ENCODE assay signal across 17 cellular contexts in genomic region chr2:218615868-218616315, GRCh38. TPM values are rescaled to one million over a fixed set of nuclear protein-coding genes. Genes with fewer than 3 reads are reported as not detected.
DNase-seq lines count a peak whose midpoint lies in the region; ATAC-seq and TF ChIP-seq lines count a peak whose summit lies in the region.
"Had no signal": no experiment of that assay in that cellular context is flagged by ENCODE, and none has a peak within 500 bp of the region (broad histone marks: within the 10 kb centered on the region; RNA-seq: fewer than 3 reads in every experiment).

No MANE protein-coding gene starts in this region.

- H3K4me2 ChIP-seq in hepatocyte (no peak overlapping the region), neuronal stem cell (ENCODE audit: insufficient read depth, low read length, poor library complexity, severe bottlenecking) (no peak overlapping the region)
- H3K4me2 ChIP-seq: GM23338 had no signal

- ATAC-seq in Right ventricle myocardium superior (ENCODE audit: poor library complexity) = peak; percentile 55
- ATAC-seq in left ventricle myocardium superior = no peak

- no peak for DNase-seq in Right ventricle myocardium superior
- no peak for DNase-seq in left ventricle myocardium superior
- DNase-seq in hepatocyte (ENCODE audit: low spot score) = peak; percentile 50
- no peak for DNase-seq in neuronal stem cell (ENCODE audit: low spot score)
- DNase-seq in NCI-H1417 (lab: John Stamatoyannopoulos, UW) = no peak
- DNase-seq in NCI-H2227 treated with DMSO at 0.1 percent for 48 hours (lab: John Stamatoyannopoulos, UW) = no peak
- no peak for DNase-seq in NOMO-1 treated with dmso at 0.1 percent for 144 hours (lab: John Stamatoyannopoulos, UW; ENCODE audit: unreplicated experiment)
- DNase-seq: COR-L47, DMS 273 treated with DMSO at 0.1 percent for 48 hours, KBM-7, NCI-H187, NCI-H2107, NCI-H345, NCI-H524 treated with DMSO at 0.1 percent for 48 hours had no signal

- no peak overlapping the region for H2BK120ac ChIP-seq in neuronal stem cell (ENCODE audit: low read depth, low read length)

- H3K79me2 ChIP-seq in hepatocyte = no peaks in the 10 kb centered on the region

- H3K4me1 ChIP-seq in hepatocyte (ENCODE audit: insufficient read depth) (no peaks in the 10 kb centered on the region), neuronal stem cell (ENCODE audit: control insufficient read depth in 2 of 2, insufficient read depth in 1 of 2, low read depth in 1 of 2, low read length in 2 of 2) (no peaks in the 10 kb centered on the region), stomach smooth muscle (ENCODE audit: control insufficient read depth, insufficient read depth, low read length) (peaks cover 14% of the 10 kb centered on the region)

- H3K9ac ChIP-seq in neuronal stem cell (ENCODE audit: low read depth, low read length, poor library complexity) (no peak overlapping the region), stomach smooth muscle (ENCODE audit: low read length in 2 of 2) (peak overlapping the region; percentile 1 to 55)

- no peak overlapping the region for H4K91ac ChIP-seq in neuronal stem cell (ENCODE audit: low read depth, low read length, poor library complexity)

- H2BK15ac ChIP-seq in neuronal stem cell (ENCODE audit: low read length) = no peak overlapping the region

- H3K36me3 ChIP-seq in hepatocyte (replicated peaks; ENCODE audit: insufficient read depth, low read depth) (no peaks in the 10 kb centered on the region), neuronal stem cell (replicated peaks in 1 of 2; ENCODE audit: control insufficient read depth in 2 of 2, insufficient read depth in 2 of 2, low read length in 2 of 2) (no peaks in the 10 kb centered on the region), stomach smooth muscle (ENCODE audit: control insufficient read depth in 2 of 2, insufficient read depth in 2 of 2, low read length in 2 of 2) (peaks cover 10 to 16% of the 10 kb centered on the region in 2 donors)

- H3K79me1 ChIP-seq in neuronal stem cell (ENCODE audit: low read depth, low read length) = no peaks in the 10 kb centered on the region

- no peak overlapping the region for H3K14ac ChIP-seq in neuronal stem cell (ENCODE audit: low read length)

- H3K9me2 ChIP-seq in hepatocyte (replicated peaks; ENCODE audit: insufficient read depth) = no peaks in the 10 kb centered on the region

- WGBS in hepatocyte (ENCODE audit: low lambda C conversion rate, missing lambda C conversion rate) = 65% methylated on average over 6 of the region's 6 CpGs
- no CpG with 5 or more reads among the region's 6 CpGs for WGBS in neuronal stem cell (ENCODE audit: extremely low coverage in 2 of 2, insufficient read length in 2 of 2, insufficient replicate concordance in 1 of 2), 2 donors

- H3K27me3 ChIP-seq in hepatocyte (no peaks in the 10 kb centered on the region), neuronal stem cell (ENCODE audit: control insufficient read depth in 3 of 3, insufficient read depth in 3 of 3, low read depth in 1 of 3, low read length in 3 of 3) (no peaks in the 10 kb centered on the region), stomach smooth muscle (ENCODE audit: control insufficient read depth in 1 of 2, insufficient read depth in 2 of 2, low read length in 2 of 2) (no peaks in the 10 kb centered on the region)

- H3K4me3 ChIP-seq in hepatocyte (no peak overlapping the region), neuronal stem cell (ENCODE audit: low read length in 2 of 2) (no peak overlapping the region), stomach smooth muscle (ENCODE audit: low read length in 2 of 2) (peak overlapping the region in 1 of 2 donors; percentile 35)
- H3K4me3 ChIP-seq: GM23338 had no signal

- H3K9me3 ChIP-seq in hepatocyte (ENCODE audit: low read depth) (no peaks in the 10 kb centered on the region), neuronal stem cell (replicated peaks in 1 of 2; ENCODE audit: control insufficient read depth in 2 of 2, insufficient read depth in 1 of 2, low read depth in 1 of 2, low read length in 2 of 2) (no peaks in the 10 kb centered on the region), stomach smooth muscle (ENCODE audit: control insufficient read depth in 2 of 2, low read length in 2 of 2) (no peaks in the 10 kb centered on the region)

- H2BK12ac ChIP-seq in neuronal stem cell (ENCODE audit: low read length) = no peak overlapping the region

- H4K20me1 ChIP-seq in hepatocyte (ENCODE audit: insufficient read depth, poor library complexity, severe bottlenecking) = no peaks in the 10 kb centered on the region

- H3K27ac ChIP-seq in hepatocyte = no peak overlapping the region
- H3K27ac ChIP-seq in neuronal stem cell (replicated peaks; ENCODE audit: low read length) = no peak overlapping the region
- peak overlapping the region; percentile 84 for H3K27ac ChIP-seq in stomach smooth muscle (ENCODE audit: low read length)
- H3K27ac ChIP-seq: 22Rv1 had no signal

- no peak overlapping the region for H2AFZ ChIP-seq in hepatocyte
- no peak overlapping the region for H2AFZ ChIP-seq in neuronal stem cell (ENCODE audit: low read length)

- H2AK5ac ChIP-seq in neuronal stem cell (ENCODE audit: low read depth, low read length) = no peak overlapping the region

- TF ChIP-seq CTCF in hepatocyte (IDR thresholded peaks at IDR 0.05; ENCODE audit: poor library complexity) = no peak

- no peak overlapping the region for H3K23ac ChIP-seq in neuronal stem cell (ENCODE audit: low read depth, low read length, poor library complexity)

- no peak overlapping the region for H2BK5ac ChIP-seq in neuronal stem cell (ENCODE audit: low read length)

- H3K18ac ChIP-seq in neuronal stem cell (ENCODE audit: low read length) = peak overlapping the region; percentile 70

- intact Hi-C loops in Right ventricle myocardium superior (cut with DNase I) = no loop called here
- intact Hi-C loops in left ventricle myocardium superior (cut with micrococcal nuclease) = no loop called here

- H3K4ac ChIP-seq in neuronal stem cell (ENCODE audit: low read length) = no peak overlapping the region

- no peak overlapping the region for H4K8ac ChIP-seq in neuronal stem cell (ENCODE audit: low read depth, low read length)

RNA-seq across cellular contexts. Expression of gene PLCD4, which starts 8.2 kb away (rescaled TPM):
- total RNA-seq in Right ventricle myocardium superior (0.62 TPM), left ventricle myocardium superior (0.55 TPM), hepatocyte (0.52 and 1.7 TPM in 2 replicates)
- polyA plus RNA-seq in hepatocyte = 0.65 and 1.0 TPM in 2 replicates
- 0.40 TPM for polyA plus RNA-seq in neuronal stem cell (2013, experiment 1 of 2)
- polyA plus RNA-seq in neuronal stem cell (2013, experiment 2 of 2) = 0.37 TPM

RNA-seq across cellular contexts. Expression of gene ZNF142, which starts 43.5 kb away (rescaled TPM):
- total RNA-seq in Right ventricle myocardium superior = 20.5 TPM
- total RNA-seq in left ventricle myocardium superior = 21.4 TPM
- total RNA-seq in hepatocyte = 5.4 and 6.0 TPM in 2 replicates
- 7.7 and 8.9 TPM in 2 replicates for polyA plus RNA-seq in hepatocyte
- polyA plus RNA-seq in neuronal stem cell (2013, experiment 1 of 2) = 9.7 TPM
- 9.4 TPM for polyA plus RNA-seq in neuronal stem cell (2013, experiment 2 of 2)

RNA-seq across cellular contexts. Expression of gene BCS1L, which starts 43.6 kb away (rescaled TPM):
- 47.6 TPM for total RNA-seq in Right ventricle myocardium superior
- total RNA-seq in left ventricle myocardium superior = 49.1 TPM
- 21.6 and 24.3 TPM in 2 replicates for total RNA-seq in hepatocyte
- 48.1 and 58.3 TPM in 2 replicates for polyA plus RNA-seq in hepatocyte
- 17.1 TPM for polyA plus RNA-seq in neuronal stem cell (2013, experiment 1 of 2)
- 15.7 TPM for polyA plus RNA-seq in neuronal stem cell (2013, experiment 2 of 2)

RNA-seq across cellular contexts. Expression of gene CNOT9, which starts 47.3 kb away (rescaled TPM):
- total RNA-seq in Right ventricle myocardium superior = 17.7 TPM
- 18.6 TPM for total RNA-seq in left ventricle myocardium superior
- 44.5 and 51.3 TPM in 2 replicates for total RNA-seq in hepatocyte
- polyA plus RNA-seq in hepatocyte = 16.2 and 21.4 TPM in 2 replicates
- 53.0 TPM for polyA plus RNA-seq in neuronal stem cell (2013, experiment 1 of 2)
- 56.2 TPM for polyA plus RNA-seq in neuronal stem cell (2013, experiment 2 of 2)

RNA-seq across cellular contexts. Expression of gene USP37, which starts 47.7 kb away (rescaled TPM):
- 5.9 TPM for total RNA-seq in Right ventricle myocardium superior
- total RNA-seq in left ventricle myocardium superior = 6.6 TPM
- 10.2 and 12.8 TPM in 2 replicates for total RNA-seq in hepatocyte
- 4.2 and 5.7 TPM in 2 replicates for polyA plus RNA-seq in hepatocyte
- 7.6 TPM for polyA plus RNA-seq in neuronal stem cell (2013, experiment 1 of 2)
- polyA plus RNA-seq in neuronal stem cell (2013, experiment 2 of 2) = 7.6 TPM
